ENCODE assay signal across 12 cellular contexts in the genomic region with DNA sequence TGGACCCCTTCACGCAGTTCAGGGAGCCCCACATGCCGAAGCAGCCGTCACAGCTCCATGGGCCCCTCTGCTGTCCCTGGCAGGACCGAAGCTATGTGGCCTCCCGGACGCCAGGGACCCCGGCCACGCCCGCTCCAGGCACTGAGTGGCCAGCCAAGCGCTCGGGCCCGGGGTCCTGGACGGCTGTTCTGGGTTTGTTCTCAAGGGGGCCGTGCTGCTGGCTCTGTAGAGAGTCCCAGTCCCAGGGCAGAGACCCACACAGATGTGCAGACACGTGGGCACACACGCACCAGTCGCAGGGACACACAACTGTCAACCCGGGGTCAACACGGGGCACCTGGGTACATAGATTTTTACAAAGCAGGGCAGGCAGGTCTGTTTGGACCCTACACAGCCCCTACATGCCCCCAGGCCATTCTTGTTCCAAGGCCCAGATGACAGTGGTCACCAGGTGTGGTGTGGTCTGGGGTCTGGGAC. TPM values are rescaled to one million over a fixed set of nuclear protein-coding genes. Genes with fewer than 3 reads are reported as not detected.
"Had no signal": no experiment of that assay in that cellular context is flagged by ENCODE, and none has a peak within 500 bp of the region (broad histone marks: within the 10 kb centered on the region; RNA-seq: fewer than 3 reads in every experiment).

No MANE protein-coding gene starts in this region.

- DNase-seq: activated CD4-positive, alpha-beta T cell treated with anti-CD3 and anti-CD28 coated beads for 4 hours; activated naive CD4-positive, alpha-beta T cell; dorsolateral prefrontal cortex; hippocampal formation; T-helper 1 cell had no signal

- H3K4me1 ChIP-seq: ascending aorta, prostate gland had no signal

- H3K36me3 ChIP-seq: ascending aorta, prostate gland had no signal

- H3K27ac Mint-ChIP-seq: activated T-helper 1 cell treated with anti-CD3 and anti-CD28 coated beads, Interleukin-12 subunit alpha, Interleukin-12 subunit beta, Interleukin-2, Interleukin-4 antibody, amounts not matched to agents 30 ng/mL and 10 ng/mL and 1 ng/mL, durations not matched to agents 14 hours and 24 hours and 36 hours; stimulated activated effector memory CD8-positive, alpha-beta T cell treated with anti-CD3 and anti-CD28 coated beads, Interleukin-12 subunit alpha, Interleukin-12 subunit beta, amount 100 ng/mL, for 72 hours had no signal

- H3K9me3 Mint-ChIP-seq: activated T-helper 1 cell treated with anti-CD3 and anti-CD28 coated beads, Interleukin-12 subunit alpha, Interleukin-12 subunit beta, Interleukin-2, Interleukin-4 antibody, amounts not matched to agents 30 ng/mL and 10 ng/mL and 1 ng/mL, durations not matched to agents 14 hours and 24 hours and 36 hours; naive B cell; stimulated activated effector memory CD8-positive, alpha-beta T cell treated with anti-CD3 and anti-CD28 coated beads, Interleukin-12 subunit alpha, Interleukin-12 subunit beta, amount 100 ng/mL, for 72 hours had no signal

- H3K36me3 Mint-ChIP-seq: naive B cell had no signal

- H3K9me3 ChIP-seq: ascending aorta, prostate gland, tibial nerve had no signal

- H3K27ac ChIP-seq: ascending aorta, prostate gland, tibial nerve had no signal

- H3K4me3 Mint-ChIP-seq: activated T-helper 1 cell treated with anti-CD3 and anti-CD28 coated beads, Interleukin-12 subunit alpha, Interleukin-12 subunit beta, Interleukin-2, Interleukin-4 antibody, amounts not matched to agents 30 ng/mL and 10 ng/mL and 1 ng/mL, durations not matched to agents 14 hours and 24 hours and 36 hours; stimulated activated effector memory CD8-positive, alpha-beta T cell treated with anti-CD3 and anti-CD28 coated beads, Interleukin-12 subunit alpha, Interleukin-12 subunit beta, amount 100 ng/mL, for 72 hours had no signal

- H3K4me3 ChIP-seq: ascending aorta, dorsolateral prefrontal cortex, lung, prostate gland, tibial nerve had no signal

- H3K27me3 ChIP-seq: ascending aorta had no signal

RNA-seq across cellular contexts. Expression of gene C1QTNF12, which starts 7.8 kb away (rescaled TPM):
- total RNA-seq: ascending aorta had no signal

RNA-seq across cellular contexts. Expression of gene TNFRSF18, which starts 32.3 kb away (rescaled TPM):
- total RNA-seq: ascending aorta had no signal
